Comparison of ENCODE assay signal across 1 cellular context in the genomic region with DNA sequence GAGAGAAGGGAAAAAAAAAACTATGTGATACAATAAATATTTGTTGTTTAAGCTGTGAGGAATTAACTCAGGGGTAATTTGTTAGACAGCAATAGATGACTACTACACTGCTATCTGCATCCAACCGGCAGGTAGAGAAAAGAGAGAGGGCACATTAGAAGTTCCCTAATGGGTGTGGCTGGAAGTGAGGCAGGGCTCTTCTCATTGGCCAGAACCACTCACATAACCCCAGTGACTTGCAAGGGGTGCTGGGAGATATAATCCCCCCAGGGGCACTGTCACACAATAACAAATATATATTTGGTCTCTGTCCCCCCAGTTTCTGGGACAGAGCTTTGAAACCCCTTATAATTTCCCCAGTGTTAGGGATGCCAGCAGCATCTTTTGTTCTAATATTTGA.
TF ChIP-seq lines count a peak whose summit lies in the region.

No MANE protein-coding gene starts in this region.

TF ChIP-seq in WTC11, 78 proteins besides CTCF, POLR2A, EP300 and RAD21:
- TF ChIP-seq ESRRA (CRISPR knock-in tag; IDR thresholded peaks at IDR 0.05; ENCODE audit: borderline replicate concordance) (no peak), KAT7 (CRISPR knock-in tag; IDR thresholded peaks at IDR 0.05; ENCODE audit: borderline replicate concordance) (no peak), MYBL2 (CRISPR knock-in tag; IDR thresholded peaks at IDR 0.05) (no peak), ZSCAN18 (CRISPR knock-in tag; IDR thresholded peaks at IDR 0.05) (no peak), CREB1 (CRISPR knock-in tag; IDR thresholded peaks at IDR 0.05) (no peak), ERG (CRISPR knock-in tag; IDR thresholded peaks at IDR 0.05) (no peak)
- TF ChIP-seq, protein P1, sequence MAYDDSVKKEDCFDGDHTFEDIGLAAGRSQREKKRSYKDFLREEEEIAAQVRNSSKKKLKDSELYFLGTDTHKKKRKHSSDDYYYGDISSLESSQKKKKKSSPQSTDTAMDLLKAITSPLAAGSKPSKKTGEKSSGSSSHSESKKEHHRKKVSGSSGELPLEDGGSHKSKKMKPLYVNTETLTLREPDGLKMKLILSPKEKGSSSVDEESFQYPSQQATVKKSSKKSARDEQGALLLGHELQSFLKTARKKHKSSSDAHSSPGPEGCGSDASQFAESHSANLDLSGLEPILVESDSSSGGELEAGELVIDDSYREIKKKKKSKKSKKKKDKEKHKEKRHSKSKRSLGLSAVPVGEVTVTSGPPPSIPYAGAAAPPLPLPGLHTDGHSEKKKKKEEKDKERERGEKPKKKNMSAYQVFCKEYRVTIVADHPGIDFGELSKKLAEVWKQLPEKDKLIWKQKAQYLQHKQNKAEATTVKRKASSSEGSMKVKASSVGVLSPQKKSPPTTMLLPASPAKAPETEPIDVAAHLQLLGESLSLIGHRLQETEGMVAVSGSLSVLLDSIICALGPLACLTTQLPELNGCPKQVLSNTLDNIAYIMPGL (CRISPR knock-in tag; IDR thresholded peaks at IDR 0.05) = no peak
- TF ChIP-seq, protein P2, sequence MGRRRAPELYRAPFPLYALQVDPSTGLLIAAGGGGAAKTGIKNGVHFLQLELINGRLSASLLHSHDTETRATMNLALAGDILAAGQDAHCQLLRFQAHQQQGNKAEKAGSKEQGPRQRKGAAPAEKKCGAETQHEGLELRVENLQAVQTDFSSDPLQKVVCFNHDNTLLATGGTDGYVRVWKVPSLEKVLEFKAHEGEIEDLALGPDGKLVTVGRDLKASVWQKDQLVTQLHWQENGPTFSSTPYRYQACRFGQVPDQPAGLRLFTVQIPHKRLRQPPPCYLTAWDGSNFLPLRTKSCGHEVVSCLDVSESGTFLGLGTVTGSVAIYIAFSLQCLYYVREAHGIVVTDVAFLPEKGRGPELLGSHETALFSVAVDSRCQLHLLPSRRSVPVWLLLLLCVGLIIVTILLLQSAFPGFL (CRISPR knock-in tag; IDR thresholded peaks at IDR 0.05; ENCODE audit: borderline replicate concordance) = no peak
- TF ChIP-seq, protein P3, sequence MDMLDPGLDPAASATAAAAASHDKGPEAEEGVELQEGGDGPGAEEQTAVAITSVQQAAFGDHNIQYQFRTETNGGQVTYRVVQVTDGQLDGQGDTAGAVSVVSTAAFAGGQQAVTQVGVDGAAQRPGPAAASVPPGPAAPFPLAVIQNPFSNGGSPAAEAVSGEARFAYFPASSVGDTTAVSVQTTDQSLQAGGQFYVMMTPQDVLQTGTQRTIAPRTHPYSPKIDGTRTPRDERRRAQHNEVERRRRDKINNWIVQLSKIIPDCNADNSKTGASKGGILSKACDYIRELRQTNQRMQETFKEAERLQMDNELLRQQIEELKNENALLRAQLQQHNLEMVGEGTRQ (CRISPR knock-in tag; IDR thresholded peaks at IDR 0.05) = no peak
- TF ChIP-seq, protein P4, sequence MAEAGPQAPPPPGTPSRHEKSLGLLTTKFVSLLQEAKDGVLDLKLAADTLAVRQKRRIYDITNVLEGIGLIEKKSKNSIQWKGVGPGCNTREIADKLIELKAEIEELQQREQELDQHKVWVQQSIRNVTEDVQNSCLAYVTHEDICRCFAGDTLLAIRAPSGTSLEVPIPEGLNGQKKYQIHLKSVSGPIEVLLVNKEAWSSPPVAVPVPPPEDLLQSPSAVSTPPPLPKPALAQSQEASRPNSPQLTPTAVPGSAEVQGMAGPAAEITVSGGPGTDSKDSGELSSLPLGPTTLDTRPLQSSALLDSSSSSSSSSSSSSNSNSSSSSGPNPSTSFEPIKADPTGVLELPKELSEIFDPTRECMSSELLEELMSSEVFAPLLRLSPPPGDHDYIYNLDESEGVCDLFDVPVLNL (CRISPR knock-in tag; IDR thresholded peaks at IDR 0.05; ENCODE audit: borderline replicate concordance, low read depth) = no peak
- TF ChIP-seq, protein P5, sequence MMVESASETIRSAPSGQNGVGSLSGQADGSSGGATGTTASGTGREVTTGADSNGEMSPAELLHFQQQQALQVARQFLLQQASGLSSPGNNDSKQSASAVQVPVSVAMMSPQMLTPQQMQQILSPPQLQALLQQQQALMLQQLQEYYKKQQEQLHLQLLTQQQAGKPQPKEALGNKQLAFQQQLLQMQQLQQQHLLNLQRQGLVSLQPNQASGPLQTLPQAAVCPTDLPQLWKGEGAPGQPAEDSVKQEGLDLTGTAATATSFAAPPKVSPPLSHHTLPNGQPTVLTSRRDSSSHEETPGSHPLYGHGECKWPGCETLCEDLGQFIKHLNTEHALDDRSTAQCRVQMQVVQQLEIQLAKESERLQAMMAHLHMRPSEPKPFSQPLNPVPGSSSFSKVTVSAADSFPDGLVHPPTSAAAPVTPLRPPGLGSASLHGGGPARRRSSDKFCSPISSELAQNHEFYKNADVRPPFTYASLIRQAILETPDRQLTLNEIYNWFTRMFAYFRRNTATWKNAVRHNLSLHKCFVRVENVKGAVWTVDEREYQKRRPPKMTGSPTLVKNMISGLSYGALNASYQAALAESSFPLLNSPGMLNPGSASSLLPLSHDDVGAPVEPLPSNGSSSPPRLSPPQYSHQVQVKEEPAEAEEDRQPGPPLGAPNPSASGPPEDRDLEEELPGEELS (CRISPR knock-in tag; IDR thresholded peaks at IDR 0.05) = no peak
- TF ChIP-seq, protein P6, sequence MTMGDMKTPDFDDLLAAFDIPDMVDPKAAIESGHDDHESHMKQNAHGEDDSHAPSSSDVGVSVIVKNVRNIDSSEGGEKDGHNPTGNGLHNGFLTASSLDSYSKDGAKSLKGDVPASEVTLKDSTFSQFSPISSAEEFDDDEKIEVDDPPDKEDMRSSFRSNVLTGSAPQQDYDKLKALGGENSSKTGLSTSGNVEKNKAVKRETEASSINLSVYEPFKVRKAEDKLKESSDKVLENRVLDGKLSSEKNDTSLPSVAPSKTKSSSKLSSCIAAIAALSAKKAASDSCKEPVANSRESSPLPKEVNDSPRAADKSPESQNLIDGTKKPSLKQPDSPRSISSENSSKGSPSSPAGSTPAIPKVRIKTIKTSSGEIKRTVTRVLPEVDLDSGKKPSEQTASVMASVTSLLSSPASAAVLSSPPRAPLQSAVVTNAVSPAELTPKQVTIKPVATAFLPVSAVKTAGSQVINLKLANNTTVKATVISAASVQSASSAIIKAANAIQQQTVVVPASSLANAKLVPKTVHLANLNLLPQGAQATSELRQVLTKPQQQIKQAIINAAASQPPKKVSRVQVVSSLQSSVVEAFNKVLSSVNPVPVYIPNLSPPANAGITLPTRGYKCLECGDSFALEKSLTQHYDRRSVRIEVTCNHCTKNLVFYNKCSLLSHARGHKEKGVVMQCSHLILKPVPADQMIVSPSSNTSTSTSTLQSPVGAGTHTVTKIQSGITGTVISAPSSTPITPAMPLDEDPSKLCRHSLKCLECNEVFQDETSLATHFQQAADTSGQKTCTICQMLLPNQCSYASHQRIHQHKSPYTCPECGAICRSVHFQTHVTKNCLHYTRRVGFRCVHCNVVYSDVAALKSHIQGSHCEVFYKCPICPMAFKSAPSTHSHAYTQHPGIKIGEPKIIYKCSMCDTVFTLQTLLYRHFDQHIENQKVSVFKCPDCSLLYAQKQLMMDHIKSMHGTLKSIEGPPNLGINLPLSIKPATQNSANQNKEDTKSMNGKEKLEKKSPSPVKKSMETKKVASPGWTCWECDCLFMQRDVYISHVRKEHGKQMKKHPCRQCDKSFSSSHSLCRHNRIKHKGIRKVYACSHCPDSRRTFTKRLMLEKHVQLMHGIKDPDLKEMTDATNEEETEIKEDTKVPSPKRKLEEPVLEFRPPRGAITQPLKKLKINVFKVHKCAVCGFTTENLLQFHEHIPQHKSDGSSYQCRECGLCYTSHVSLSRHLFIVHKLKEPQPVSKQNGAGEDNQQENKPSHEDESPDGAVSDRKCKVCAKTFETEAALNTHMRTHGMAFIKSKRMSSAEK (CRISPR knock-in tag; IDR thresholded peaks at IDR 0.05; ENCODE audit: borderline replicate concordance) = no peak
- TF ChIP-seq, protein P7, sequence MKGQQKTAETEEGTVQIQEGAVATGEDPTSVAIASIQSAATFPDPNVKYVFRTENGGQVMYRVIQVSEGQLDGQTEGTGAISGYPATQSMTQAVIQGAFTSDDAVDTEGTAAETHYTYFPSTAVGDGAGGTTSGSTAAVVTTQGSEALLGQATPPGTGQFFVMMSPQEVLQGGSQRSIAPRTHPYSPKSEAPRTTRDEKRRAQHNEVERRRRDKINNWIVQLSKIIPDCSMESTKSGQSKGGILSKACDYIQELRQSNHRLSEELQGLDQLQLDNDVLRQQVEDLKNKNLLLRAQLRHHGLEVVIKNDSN (CRISPR knock-in tag; IDR thresholded peaks at IDR 0.05) = no peak
